In the genomic region with DNA sequence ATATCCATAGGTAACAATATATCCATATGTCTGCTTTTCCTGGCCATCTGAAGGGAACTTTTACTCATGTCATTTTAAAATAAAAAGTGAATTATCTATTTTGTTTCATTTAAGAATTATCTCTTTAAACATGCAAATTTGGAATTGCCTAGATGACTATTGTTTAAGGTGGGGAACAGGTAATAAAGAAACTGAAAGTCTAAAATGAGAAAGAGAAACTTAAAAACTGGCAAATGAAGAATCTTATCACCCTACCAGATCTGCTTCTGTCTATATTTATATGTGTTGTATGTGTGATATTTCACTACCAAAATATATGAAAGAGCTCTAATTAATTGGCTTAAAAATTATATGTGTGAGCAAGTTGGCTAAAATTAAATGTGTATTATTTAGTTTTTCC, we compare ENCODE assay signal across 25 cellular contexts.
"Had no signal": no experiment of that assay in that cellular context is flagged by ENCODE, and none has a peak within 500 bp of the region (broad histone marks: within the 10 kb centered on the region; RNA-seq: fewer than 3 reads in every experiment).

No MANE protein-coding gene starts in this region.

- DNase-seq: activated CD4-positive, alpha-beta T cell treated with anti-CD3 and anti-CD28 coated beads for 1 hour; activated CD4-positive, alpha-beta T cell treated with anti-CD3 and anti-CD28 coated beads, Interleukin-2, amount 10 ng/mL, durations not matched to agents 7 days and 5 days; activated CD8-positive, alpha-beta T cell treated with anti-CD3 and anti-CD28 coated beads for 36 hours; activated gamma-delta T cell treated with Interleukin-2 at 50 U/mL for 16 hours; activated naive CD4-positive, alpha-beta T cell treated with anti-CD3 and anti-CD28 coated beads, Interleukin-2, amount 50 U/mL, for 16 hours; activated T-cell treated with anti-CD3 and anti-CD28 coated beads, Interleukin-2, amount 50 U/mL, for 4 hours; amniotic stem cell; brain microvascular endothelial cell; dorsolateral prefrontal cortex; effector memory CD4-positive, alpha-beta T cell; kidney glomerular epithelial cell; left lung; lower lobe of right lung; mesendoderm; natural killer cell; occipital lobe; right cardiac atrium; stimulated activated CD4-positive, alpha-beta T cell treated with anti-CD3 and anti-CD28 coated beads, Interleukin-15, amount 100 ng/mL, for 24 hours; stimulated activated naive CD4-positive, alpha-beta T cell treated with Interleukin-2 at 50 U/mL for 16 hours; T-helper 9 cell had no signal

- H2AFZ ChIP-seq: neural progenitor cell, parathyroid adenoma had no signal

- H3K27ac ChIP-seq: brain microvascular endothelial cell, coronary artery, dorsolateral prefrontal cortex, left lung, lower lobe of right lung, neural progenitor cell, parathyroid adenoma, tibial nerve had no signal

- H3K4me3 ChIP-seq: coronary artery, dorsolateral prefrontal cortex, left lung, lower lobe of right lung, neural progenitor cell, tibial nerve had no signal

- H3K27me3 ChIP-seq: brain microvascular endothelial cell, dorsolateral prefrontal cortex, left lung, neural progenitor cell, tibial nerve had no signal

- H3K79me2 ChIP-seq: parathyroid adenoma had no signal

- H3K9me3 ChIP-seq: lower lobe of right lung, tibial nerve had no signal

- ATAC-seq: activated CD8-positive, alpha-beta T cell treated with anti-CD3 and anti-CD28 coated beads for 36 hours; activated T-cell treated with anti-CD3 and anti-CD28 coated beads, Interleukin-2, amount 50 U/mL, for 4 hours; activated T-helper 17 cell treated with anti-CD3 and anti-CD28 coated beads, Interleukin-2, amount 50 U/mL, for 72 hours; left lung; lower lobe of right lung; natural killer cell; right cardiac atrium had no signal

- H3K4me2 ChIP-seq: neural progenitor cell had no signal

- H3K36me3 ChIP-seq: brain microvascular endothelial cell, left lung, lower lobe of right lung, tibial nerve had no signal

- H3K9ac ChIP-seq: neural progenitor cell, parathyroid adenoma had no signal

- H3K4me1 ChIP-seq: left lung, lower lobe of right lung, parathyroid adenoma, tibial nerve had no signal
